Comparison of ENCODE assay signal across 8 cellular contexts in the genomic region with DNA sequence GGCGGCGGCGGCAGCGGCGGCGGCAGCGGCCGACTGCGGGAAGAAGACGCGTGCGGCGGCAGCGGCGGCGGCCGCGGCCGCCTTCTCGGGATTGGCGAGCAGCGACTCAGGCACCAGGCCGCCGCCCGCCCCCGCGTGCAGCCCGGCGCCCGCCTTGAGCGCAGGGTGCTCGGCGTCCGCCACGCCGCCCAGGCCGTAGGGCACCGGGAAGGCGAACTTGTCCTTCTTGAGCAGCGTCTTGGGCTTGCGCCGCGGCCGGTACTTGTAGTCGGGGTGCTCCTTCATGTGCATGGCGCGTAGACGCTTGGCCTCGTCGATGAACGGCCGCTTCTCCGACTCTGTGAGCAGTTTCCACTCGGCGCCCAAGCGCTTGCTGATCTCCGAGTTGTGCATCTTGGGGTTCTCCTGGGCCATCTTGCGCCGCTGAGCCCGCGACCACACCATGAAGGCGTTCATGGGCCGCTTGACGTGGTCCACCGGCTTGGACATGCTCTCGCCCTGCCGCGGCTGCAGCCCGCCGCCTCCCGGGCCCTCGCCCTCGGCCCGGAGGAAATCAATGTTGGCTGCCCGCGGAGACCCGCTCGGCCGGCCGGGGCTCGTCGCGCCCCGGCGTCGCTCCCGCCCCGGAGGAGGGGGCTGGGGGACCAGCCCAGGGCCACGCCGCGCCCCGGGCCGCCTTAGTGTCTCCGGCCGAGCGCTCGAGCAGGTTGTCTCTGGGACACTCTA. TPM values are rescaled to one million over a fixed set of nuclear protein-coding genes. Genes with fewer than 3 reads are reported as not detected.
A peak's percentile ranks its signal among the peaks of the same experiment; 100 is the strongest.
DNase-seq lines count a peak whose midpoint lies in the region; ATAC-seq, FAIRE-seq and TF ChIP-seq lines count a peak whose summit lies in the region.

No MANE protein-coding gene starts in this region.

- H3K4me3 ChIP-seq in cardiac muscle cell = peak overlapping the region; percentile 41

- ATAC-seq in Right ventricle myocardium superior (ENCODE audit: poor library complexity) (no peak), HG03342 (IDR thresholded peaks at IDR 0.05; ENCODE audit: unreplicated experiment) (peak; percentile 23)
- ATAC-seq in effector memory CD8-positive, alpha-beta T cell (replicated peaks) = no peak

- no peaks in the 10 kb centered on the region for H3K4me1 Mint-ChIP-seq in MCF 10A (ENCODE audit: insufficient read depth, unreplicated experiment)
- H3K4me1 Mint-ChIP-seq in mesothelial cell of epicardium = peaks cover 16% of the 10 kb centered on the region
- peaks cover 6 to 8% of the 10 kb centered on the region in 2 donors for H3K4me1 Mint-ChIP-seq in effector memory CD8-positive, alpha-beta T cell (ENCODE audit: low read depth in 2 of 2)

- peak in 1 of 2 donors; percentile 18 for DNase-seq in cardiac muscle cell (ENCODE audit: low read depth in 1 of 2, low spot score in 1 of 2)
- DNase-seq in Right ventricle myocardium superior = no peak
- no peak for DNase-seq in MCF 10A (ENCODE audit: unreplicated experiment)
- peak in 1 of 2 experiments; percentile 47 for DNase-seq in mesothelial cell of epicardium (ENCODE audit: low spot score in 2 of 2, unreplicated experiment in 2 of 2)
- no peak for DNase-seq in GM12892 (ENCODE audit: insufficient read length)
- DNase-seq in Kasumi-1 (lab: John Stamatoyannopoulos, UW) = no peak
- no peak for DNase-seq in effector memory CD8-positive, alpha-beta T cell

- no peak for FAIRE-seq in GM12892 (lab: Jason Lieb, UNC)

- no peak for TF ChIP-seq POLR2A in GM12892 (IDR thresholded peaks at IDR 0.05; ENCODE audit: low read depth, low read length)

- H3K36me3 ChIP-seq in cardiac muscle cell = no peaks in the 10 kb centered on the region

- H3K27ac Mint-ChIP-seq in MCF 10A (ENCODE audit: low read depth, unreplicated experiment) (no peak overlapping the region), mesothelial cell of epicardium (no peak overlapping the region)
- H3K27ac Mint-ChIP-seq in effector memory CD8-positive, alpha-beta T cell = no peak overlapping the region

- intact Hi-C loops in Right ventricle myocardium superior (cut with DNase I) (no loop called here), MCF 10A (cut with micrococcal nuclease) (no loop called here)

- TF ChIP-seq CTCF in cardiac muscle cell (IDR thresholded peaks at IDR 0.05; ENCODE audit: low read depth, low read length) = no peak
- no peak for TF ChIP-seq CTCF in MCF 10A (IDR thresholded peaks at IDR 0.05; ENCODE audit: unreplicated experiment)
- no peak for TF ChIP-seq CTCF in mesothelial cell of epicardium (IDR thresholded peaks at IDR 0.05; ENCODE audit: unreplicated experiment)

- H3K27ac ChIP-seq in cardiac muscle cell = no peak overlapping the region

- no peaks in the 10 kb centered on the region for H3K9me3 ChIP-seq in cardiac muscle cell (ENCODE audit: low read depth)

- H3K27me3 Mint-ChIP-seq in MCF 10A (ENCODE audit: insufficient read depth, unreplicated experiment) = peaks cover 53% of the 10 kb centered on the region
- H3K27me3 Mint-ChIP-seq in mesothelial cell of epicardium (ENCODE audit: low read depth) = peaks cover 87% of the 10 kb centered on the region
- H3K27me3 Mint-ChIP-seq in effector memory CD8-positive, alpha-beta T cell = peaks cover 65 to 74% of the 10 kb centered on the region in 2 donors

- no peaks in the 10 kb centered on the region for H3K4me1 ChIP-seq in cardiac muscle cell (ENCODE audit: low read depth)

- no TSS peak for BruUV-seq in MCF 10A (replicated peaks; lab: Mats Ljungman, UMichigan)

- CTCF ChIA-PET in MCF 10A (lab: Yijun Ruan, JAX) = no interaction called here

- peak overlapping the region; percentile 48 for H3K4me3 Mint-ChIP-seq in MCF 10A (ENCODE audit: unreplicated experiment)
- peak overlapping the region; percentile 60 for H3K4me3 Mint-ChIP-seq in mesothelial cell of epicardium
- H3K4me3 Mint-ChIP-seq in effector memory CD8-positive, alpha-beta T cell = peak overlapping the region in 1 of 2 donors; percentile 49

- H3K9me3 Mint-ChIP-seq in MCF 10A (ENCODE audit: unreplicated experiment) = no peaks in the 10 kb centered on the region
- no peaks in the 10 kb centered on the region for H3K9me3 Mint-ChIP-seq in mesothelial cell of epicardium
- no peaks in the 10 kb centered on the region for H3K9me3 Mint-ChIP-seq in effector memory CD8-positive, alpha-beta T cell

- H3K36me3 Mint-ChIP-seq in MCF 10A (ENCODE audit: insufficient read depth, unreplicated experiment) (no peaks in the 10 kb centered on the region), mesothelial cell of epicardium (no peaks in the 10 kb centered on the region)
- H3K36me3 Mint-ChIP-seq in effector memory CD8-positive, alpha-beta T cell (ENCODE audit: insufficient read depth) = no peaks in the 10 kb centered on the region

- POLR2A ChIA-PET in MCF 10A (lab: Yijun Ruan, JAX) = no interaction called here

- peaks cover 100% of the 10 kb centered on the region for H3K27me3 ChIP-seq in cardiac muscle cell

RNA-seq across cellular contexts. Expression of gene SOX21, which starts 0.6 kb away (rescaled TPM):
- total RNA-seq in cardiac muscle cell (0.04 TPM in 1 of 2 replicates, not detected in the other), Right ventricle myocardium superior (not detected), MCF 10A (2022) (not detected in 2 replicates), mesothelial cell of epicardium (not detected in 3 replicates)
- polyA plus RNA-seq in cardiac muscle cell = not detected in 2 replicates
- not detected for polyA plus RNA-seq in GM12892 (2012; ENCODE audit: missing spikeins)
